In genomic region chr14:79279645-79280399, GRCh38 we compare ENCODE assay signal across 8 cellular contexts.
DNase-seq lines count a peak whose midpoint lies in the region; ATAC-seq, FAIRE-seq and TF ChIP-seq lines count a peak whose summit lies in the region.

No MANE protein-coding gene starts in this region.

- TF ChIP-seq CTCF in Caco-2 (IDR thresholded peaks at IDR 0.05; ENCODE audit: insufficient read depth in 1 of 2, low read depth in 1 of 2, low read length in 1 of 2, severe bottlenecking in 1 of 2, unreplicated experiment in 1 of 2) (no peak), fibroblast of the aortic adventitia (IDR thresholded peaks at IDR 0.05; ENCODE audit: insufficient read depth, low read length) (no peak), pancreas (IDR thresholded peaks at IDR 0.05) (no peak), natural killer cell (IDR thresholded peaks at IDR 0.05) (no peak)

- H3K4me1 Mint-ChIP-seq in Caco-2 (ENCODE audit: low read depth, unreplicated experiment) (peaks cover 30% of the 10 kb centered on the region), natural killer cell (no peaks in the 10 kb centered on the region)

- H3K4me3 Mint-ChIP-seq in Caco-2 (ENCODE audit: unreplicated experiment) (peak overlapping the region; percentile 95), natural killer cell (no peak overlapping the region)

- H3K4me3 ChIP-seq in Caco-2 (ENCODE audit: low read depth, low read length) (peak overlapping the region; percentile 75), fibroblast of the aortic adventitia (ENCODE audit: low read depth, low read length) (peak overlapping the region; percentile 58), pancreas (peak overlapping the region; percentile 35 to 59 (median 47))

- ATAC-seq in pancreas (peak; percentile 20 to 47 (median 40)), esophagus mucosa (no peak), natural killer cell (no peak)

- no peaks in the 10 kb centered on the region for H3K36me3 ChIP-seq in Caco-2 (ENCODE audit: control insufficient read depth, insufficient read depth, low read length)
- H3K36me3 ChIP-seq in pancreas, result no peaks in the 10 kb centered on the region

- H3K9me3 ChIP-seq in Caco-2 (no peaks in the 10 kb centered on the region), pancreas (no peaks in the 10 kb centered on the region)

- H3K27ac Mint-ChIP-seq in Caco-2 (ENCODE audit: unreplicated experiment) (peak overlapping the region; percentile 78), natural killer cell (no peak overlapping the region)

- H3K27ac ChIP-seq in pancreas, result peak overlapping the region in 1 of 4 donors; percentile 18

- POLR2A ChIA-PET in Caco-2 (lab: Charles Lee), result no interaction called here

- no peak for FAIRE-seq in pancreas (lab: Jason Lieb, UNC)

- H3K27me3 Mint-ChIP-seq in Caco-2 (ENCODE audit: insufficient read depth, unreplicated experiment) (peaks cover 4% of the 10 kb centered on the region), natural killer cell (ENCODE audit: low read depth in 2 of 2) (peaks cover 20 to 29% of the 10 kb centered on the region in 2 donors)

- DNase-seq in Caco-2 (peak; percentile 35 to 37), NCI-H2171 (lab: John Stamatoyannopoulos, UW) (peak; percentile 48), fibroblast of the aortic adventitia (ENCODE audit: low read depth) (no peak), pancreas (peak; percentile 8 to 65 (median 30)), natural killer cell (no peak), HuH-7.5 (ENCODE audit: low spot score) (no peak)
- DNase-seq in effector CD4-positive, alpha-beta T cell, result no peak

- intact Hi-C loops in Caco-2 (cut with micrococcal nuclease; ENCODE audit: unreplicated experiment) (loop anchor here (1.0 to 10.0 kb wide), 5 partner anchors 19 to 273 kb away; no protein-coding TSS in a partner anchor), pancreas (cut with DNase I) (no loop called here), natural killer cell (cut with micrococcal nuclease) (no loop called here)

- BruUV-seq in Caco-2 (replicated peaks; lab: Mats Ljungman, UMichigan), result TSS peak; percentile 34

- H3K36me3 Mint-ChIP-seq in Caco-2 (ENCODE audit: insufficient read depth, unreplicated experiment) (peaks cover 8% of the 10 kb centered on the region), natural killer cell (peaks cover 13% of the 10 kb centered on the region)

- peaks cover 14% of the 10 kb centered on the region for H3K4me1 ChIP-seq in Caco-2
- H3K4me1 ChIP-seq in pancreas, result peaks cover 4 to 16% (median 13%) of the 10 kb centered on the region in 3 donors

- H3K27me3 ChIP-seq in Caco-2 (replicated peaks; ENCODE audit: control insufficient read depth, insufficient read depth, low read length), result no peaks in the 10 kb centered on the region
- no peaks in the 10 kb centered on the region for H3K27me3 ChIP-seq in pancreas

- WGBS in pancreas, 2 donors, result 0 to 1% methylated on average over 34 of the region's 34 CpGs

- CTCF ChIA-PET in Caco-2 (lab: Charles Lee), result no interaction called here

- H3K9me3 Mint-ChIP-seq in Caco-2 (ENCODE audit: unreplicated experiment) (no peaks in the 10 kb centered on the region), natural killer cell (peaks cover 0 to 5% of the 10 kb centered on the region in 2 donors)

Comparison
In these comparisons a context has a peak if more than half of its experiments do, and no peak if none do; other contexts are left out.
1. DNase-seq: peak in Caco-2 (2 of 2), NCI-H2171 (single experiment) and pancreas (6 of 6); none in fibroblast of the aortic adventitia (single experiment), natural killer cell (single experiment), HuH-7.5 (single experiment) and effector CD4-positive, alpha-beta T cell (single experiment).
2. ATAC-seq: peak in pancreas (4 of 4); none in esophagus mucosa (single experiment) and natural killer cell (0 of 3).
3. Peak in every context shown above with its lines, with median percentiles within 50 percentile points of each other: H3K4me3 ChIP-seq.